Comparison of ENCODE assay signal across 30 cellular contexts in the genomic region with DNA sequence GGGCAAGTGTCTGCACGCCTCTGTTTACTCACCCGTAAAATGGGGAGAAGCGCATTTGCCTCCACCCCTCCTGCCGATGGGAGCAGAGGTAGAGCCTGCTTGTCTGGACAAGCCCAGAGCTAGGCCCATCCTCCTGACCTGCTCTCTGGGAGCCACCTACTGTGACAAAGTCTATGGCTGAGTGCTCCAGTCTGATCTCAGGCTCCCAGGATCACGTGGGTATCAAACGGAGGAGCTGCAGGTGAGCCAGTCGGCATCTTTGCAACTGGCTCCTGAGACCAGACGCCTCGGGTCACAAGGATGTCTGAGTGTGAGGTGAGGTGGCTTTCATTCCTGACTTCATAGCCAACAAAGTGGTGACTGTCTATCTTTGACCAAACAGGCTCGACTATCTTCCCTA. TPM values are rescaled to one million over a fixed set of nuclear protein-coding genes. Genes with fewer than 3 reads are reported as not detected.
A peak's percentile ranks its signal among the peaks of the same experiment; 100 is the strongest.
DNase-seq lines count a peak whose midpoint lies in the region; ATAC-seq and TF ChIP-seq lines count a peak whose summit lies in the region.
"Had no signal": no experiment of that assay in that cellular context is flagged by ENCODE, and none has a peak within 500 bp of the region (broad histone marks: within the 10 kb centered on the region; RNA-seq: fewer than 3 reads in every experiment).

No MANE protein-coding gene starts in this region.

- H3K36me3 Mint-ChIP-seq in Calu3 (ENCODE audit: insufficient read depth, unreplicated experiment): peaks cover 48% of the 10 kb centered on the region
- H3K36me3 Mint-ChIP-seq: brain; natural killer cell treated with Interleukin-12 subunit alpha and Interleukin-12 subunit beta and Interleukin-15 and Interleukin-18, amount 100 ng/mL, for 72 hours had no signal

- no peak overlapping the region for H2AFZ ChIP-seq in PC-9

- peak overlapping the region; percentile 99 for H3K4me2 ChIP-seq in PC-9
- H3K4me2 ChIP-seq: BLaER1, smooth muscle cell had no signal

- H3K9me3 ChIP-seq in PC-9 (ENCODE audit: insufficient read depth, low read depth) (no peaks in the 10 kb centered on the region), gastroesophageal sphincter (no peaks in the 10 kb centered on the region)
- H3K9me3 ChIP-seq: adrenal gland, mucosa of descending colon, pancreas, Peyer's patch, tibial nerve had no signal

- POLR2A ChIA-PET in PC-9 (lab: Charles Lee; ENCODE audit: unreplicated experiment): interaction anchor here (0.6 to 1.3 kb wide), 6 partner anchors 10 to 165 kb away, joined by 3 to 8 read pairs (median 6); no protein-coding TSS in a partner anchor

- no peaks in the 10 kb centered on the region for H3K27me3 ChIP-seq in PC-9 (ENCODE audit: insufficient read depth, low read depth)
- H3K27me3 ChIP-seq in gastroesophageal sphincter: peaks cover 67% of the 10 kb centered on the region
- H3K27me3 ChIP-seq: pancreas had no signal

- H3K9me3 Mint-ChIP-seq in Calu3 (ENCODE audit: low read depth, unreplicated experiment): no peaks in the 10 kb centered on the region
- H3K9me3 Mint-ChIP-seq: activated naive CD4-positive, alpha-beta T cell treated with anti-CD3 and anti-CD28 coated beads for 36 hours; activated T-helper 1 cell treated with anti-CD3 and anti-CD28 coated beads, Interleukin-12 subunit alpha, Interleukin-12 subunit beta, Interleukin-2, Interleukin-4 antibody, amounts not matched to agents 30 ng/mL and 10 ng/mL and 1 ng/mL, durations not matched to agents 14 hours and 24 hours and 36 hours; natural killer cell treated with Interleukin-12 subunit alpha and Interleukin-12 subunit beta and Interleukin-15 and Interleukin-18, amount 100 ng/mL, for 72 hours had no signal

- no peak for TF ChIP-seq POLR2A in gastroesophageal sphincter (IDR thresholded peaks at IDR 0.05)

- no peak for TF ChIP-seq EP300 in gastroesophageal sphincter (IDR thresholded peaks at IDR 0.05)

- H3K9me2 ChIP-seq in PC-9 (ENCODE audit: insufficient read depth): no peaks in the 10 kb centered on the region

- intact Hi-C loops in Calu3 (cut with micrococcal nuclease; ENCODE audit: unreplicated experiment) (no loop called here), PC-9 (cut with micrococcal nuclease; ENCODE audit: unreplicated experiment) (loop anchor here (1.0 kb wide), 2 partner anchors 26 to 164 kb away; no protein-coding TSS in a partner anchor)

- H3K27ac Mint-ChIP-seq in Calu3 (ENCODE audit: unreplicated experiment): peak overlapping the region; percentile 81
- H3K27ac Mint-ChIP-seq: activated naive CD4-positive, alpha-beta T cell treated with anti-CD3 and anti-CD28 coated beads for 36 hours; activated T-helper 1 cell treated with anti-CD3 and anti-CD28 coated beads, Interleukin-12 subunit alpha, Interleukin-12 subunit beta, Interleukin-2, Interleukin-4 antibody, amounts not matched to agents 30 ng/mL and 10 ng/mL and 1 ng/mL, durations not matched to agents 14 hours and 24 hours and 36 hours; brain; natural killer cell treated with Interleukin-12 subunit alpha and Interleukin-12 subunit beta and Interleukin-15 and Interleukin-18, amount 100 ng/mL, for 72 hours had no signal

- peak overlapping the region; percentile 71 for H3K4me3 Mint-ChIP-seq in Calu3 (ENCODE audit: low read depth, unreplicated experiment)
- H3K4me3 Mint-ChIP-seq: activated T-helper 1 cell treated with anti-CD3 and anti-CD28 coated beads, Interleukin-12 subunit alpha, Interleukin-12 subunit beta, Interleukin-2, Interleukin-4 antibody, amounts not matched to agents 30 ng/mL and 10 ng/mL and 1 ng/mL, durations not matched to agents 14 hours and 24 hours and 36 hours; natural killer cell treated with Interleukin-12 subunit alpha and Interleukin-12 subunit beta and Interleukin-15 and Interleukin-18, amount 100 ng/mL, for 72 hours had no signal

- H3K27ac ChIP-seq in PC-9: peak overlapping the region; percentile 75
- no peak overlapping the region for H3K27ac ChIP-seq in gastroesophageal sphincter
- H3K27ac ChIP-seq: adrenal gland, BLaER1, pancreas, Peyer's patch, tibial nerve had no signal

- peaks cover 28% of the 10 kb centered on the region; the same call in 1 of the 2 replicates for H3F3A ChIP-seq in PC-9 (ENCODE audit: insufficient read depth, low read depth)

- H3K79me2 ChIP-seq in PC-9 (ENCODE audit: low read depth): peaks cover 47% of the 10 kb centered on the region

- H3K36me3 ChIP-seq in PC-9 (ENCODE audit: low read depth) (peaks cover 13% of the 10 kb centered on the region; the same call in 1 of the 2 replicates), gastroesophageal sphincter (no peaks in the 10 kb centered on the region)
- H3K36me3 ChIP-seq: adrenal gland, BLaER1, pancreas, Peyer's patch, tibial nerve had no signal

- 97% methylated on average over 6 of the region's 10 CpGs; no CpG with 5 or more reads in 1 of the 2 donors for WGBS in gastroesophageal sphincter (ENCODE audit: low coverage in 1 of 2), 2 donors

- H3K4me1 ChIP-seq in PC-9 (replicated peaks; ENCODE audit: insufficient read depth) (peaks cover 18% of the 10 kb centered on the region), gastroesophageal sphincter (peaks cover 0 to 22% (median 0%) of the 10 kb centered on the region in 3 donors)
- H3K4me1 ChIP-seq: adrenal gland, pancreas had no signal

- TF ChIP-seq CTCF in Calu3 (IDR thresholded peaks at IDR 0.05; ENCODE audit: unreplicated experiment): no peak
- no peak for TF ChIP-seq CTCF in PC-9 (conservative IDR thresholded peaks at IDR 0.05)
- TF ChIP-seq CTCF in gastroesophageal sphincter (IDR thresholded peaks at IDR 0.05): no peak

- BruUV-seq in Calu3 (replicated peaks; lab: Mats Ljungman, UMichigan) (no TSS peak), PC-9 (replicated peaks; lab: Mats Ljungman, UMichigan) (no TSS peak)

- peaks cover 14% of the 10 kb centered on the region for H3K4me1 Mint-ChIP-seq in Calu3 (ENCODE audit: low read depth, unreplicated experiment)

- H3K27me3 Mint-ChIP-seq in Calu3 (ENCODE audit: unreplicated experiment): no peaks in the 10 kb centered on the region

- peaks cover 23% of the 10 kb centered on the region for H4K20me1 ChIP-seq in PC-9 (ENCODE audit: insufficient read depth)

- DNase-seq in Calu3 (no peak), HPDE6-E6E7 (ENCODE audit: extremely low spot score) (peak; percentile 60), PC-9 (peak; percentile 85 to 93), islet precursor cell (peak; percentile 91)
- DNase-seq: activated CD4-positive, alpha-beta T cell treated with anti-CD3 and anti-CD28 coated beads, Interleukin-2, amount 50 U/mL, for 48 hours; activated CD4-positive, CD25-positive, alpha-beta regulatory T cell; activated naive CD4-positive, alpha-beta T cell treated with anti-CD3 and anti-CD28 coated beads for 36 hours; adrenal gland; DND-41; Kasumi-1; kidney glomerular epithelial cell; mucosa of descending colon; NCI-H1092; NCI-H2081 treated with DMSO at 0.1 percent for 48 hours; NCI-H510A; Peyer's patch; SIG-M5; stimulated activated CD4-positive, alpha-beta T cell treated with anti-CD3 and anti-CD28 coated beads, Interleukin-1b, Interleukin-23, amount 100 ng/mL, for 48 hours; stimulated activated CD8-positive, alpha-beta memory T cell treated with anti-CD3 and anti-CD28 coated beads, Interleukin-4, amount 100 ng/mL, for 48 hours had no signal

- no peak for ATAC-seq in activated CD4-positive, CD25-positive, alpha-beta regulatory T cell treated with anti-CD3 and anti-CD28 coated beads, Interleukin-2, amount 50 U/mL, for 24 hours
- ATAC-seq in gastroesophageal sphincter: no peak
- ATAC-seq in HG02981 (IDR thresholded peaks at IDR 0.05; ENCODE audit: unreplicated experiment): no peak
- ATAC-seq: mucosa of descending colon; natural killer cell treated with Interleukin-12 subunit alpha and Interleukin-12 subunit beta and Interleukin-15 and Interleukin-18, amount 100 ng/mL, for 72 hours; pancreas had no signal

- peak overlapping the region; percentile 94; the same call in 1 of the 2 replicates for H3K4me3 ChIP-seq in PC-9
- H3K4me3 ChIP-seq in gastroesophageal sphincter: no peak overlapping the region
- H3K4me3 ChIP-seq: adrenal gland, BLaER1, lung, mucosa of descending colon, pancreas, Peyer's patch, smooth muscle cell, tibial nerve had no signal

- CTCF ChIA-PET in Calu3 (lab: Charles Lee) (interaction anchor here (1.2 to 1.6 kb wide), 2 partner anchors 131 to 155 kb away, joined by 3 to 5 read pairs; no protein-coding TSS in a partner anchor), PC-9 (lab: Charles Lee) (interaction anchor here (1.1 kb wide), 1 partner anchor 205 kb away, joined by 12 read pairs; no protein-coding TSS in a partner anchor)

RNA-seq across cellular contexts. Expression of a gene that starts 2.1 kb away (rescaled TPM):
- total RNA-seq in Calu3 (2022) (666 and 983 TPM in 2 replicates), PC-9 (2021) (462 and 469 TPM in 2 replicates), gastroesophageal sphincter (100 to 1,000 TPM in 1 of 4 donors, 10 to 100 TPM in 3; 23.0 to 148 (median 93.4) TPM)
- total RNA-seq: activated naive CD4-positive, alpha-beta T cell treated with anti-CD3 and anti-CD28 coated beads for 36 hours; activated T-helper 1 cell treated with anti-CD3 and anti-CD28 coated beads, Interleukin-12 subunit alpha, Interleukin-12 subunit beta, Interleukin-2, Interleukin-4 antibody, amounts not matched to agents 30 ng/mL and 10 ng/mL and 1 ng/mL, durations not matched to agents 14 hours and 24 hours and 36 hours; natural killer cell treated with Interleukin-12 subunit alpha and Interleukin-12 subunit beta and Interleukin-15 and Interleukin-18, amount 100 ng/mL, for 72 hours had no signal

RNA-seq across cellular contexts. Expression of a gene that starts 41.6 kb away (rescaled TPM):
- total RNA-seq in Calu3 (2022) (20.1 and 21.3 TPM in 2 replicates), PC-9 (2021) (15.7 and 22.4 TPM in 2 replicates), gastroesophageal sphincter (10 to 100 TPM; 12.1 to 23.8 (median 15.2) TPM)
